In genomic region chr9:107750741-107751521, GRCh38 we compare ENCODE assay signal across 8 cellular contexts.
DNase-seq lines count a peak whose midpoint lies in the region; ATAC-seq and TF ChIP-seq lines count a peak whose summit lies in the region.

No MANE protein-coding gene starts in this region.

- H3K4me3 Mint-ChIP-seq in T-helper 17 cell: no peak overlapping the region

- TF ChIP-seq CTCF in GM12865 (IDR thresholded peaks at IDR 0.05; ENCODE audit: insufficient read depth, low read depth, low read length, missing control alignments): no peak
- no peak for TF ChIP-seq CTCF in fibroblast of the aortic adventitia (IDR thresholded peaks at IDR 0.05; ENCODE audit: insufficient read depth, low read length)

- H3K27me3 Mint-ChIP-seq in T-helper 17 cell: no peaks in the 10 kb centered on the region

- no peaks in the 10 kb centered on the region for H3K36me3 Mint-ChIP-seq in T-helper 17 cell (ENCODE audit: low read depth)

- no peak for ATAC-seq in T-helper 17 cell

- H3K4me3 ChIP-seq in GM12865 (ENCODE audit: low read depth, low read length) (no peak overlapping the region), fibroblast of the aortic adventitia (ENCODE audit: low read depth, low read length) (no peak overlapping the region)

- intact Hi-C loops in posterior cingulate gyrus (cut with DNase I): loop anchor here (2.0 to 10.0 kb wide), 2 partner anchors 114 to 684 kb away; no protein-coding TSS in a partner anchor

- H3K4me1 Mint-ChIP-seq in T-helper 17 cell: no peaks in the 10 kb centered on the region

- H3K27ac Mint-ChIP-seq in T-helper 17 cell: no peak overlapping the region

- DNase-seq in GM12865 (ENCODE audit: low read depth) (peak; percentile 63), RPMI8226 (peak; percentile 21), fibroblast of the aortic adventitia (ENCODE audit: low read depth) (peak; percentile 100), posterior cingulate gyrus (peak; percentile 63 to 93 (median 74)), DMS79 treated with DMSO at 0.1 percent for 48 hours (lab: John Stamatoyannopoulos, UW) (no peak), HUDEP-2 (lab: John Stamatoyannopoulos, UW; ENCODE audit: unreplicated experiment in 76 of 76) (no peak), T-helper 17 cell (no peak)
- DNase-seq in activated CD8-positive, alpha-beta memory T cell treated with anti-CD3 and anti-CD28 coated beads, Interleukin-2, amount 50 U/mL, for 48 hours: no peak

- no peaks in the 10 kb centered on the region for H3K9me3 ChIP-seq in T-helper 17 cell (ENCODE audit: control insufficient read depth, low read length, poor library complexity, severe bottlenecking)

Comparison
In these comparisons a context has a peak if more than half of its experiments do, and no peak if none do; other contexts are left out.
1. DNase-seq: peak in GM12865 (single experiment), RPMI8226 (single experiment), fibroblast of the aortic adventitia (single experiment) and posterior cingulate gyrus (10 of 10); none in DMS79 treated with DMSO at 0.1 percent for 48 hours (single experiment), activated CD8-positive, alpha-beta memory T cell treated with anti-CD3 and anti-CD28 coated beads, Interleukin-2, amount 50 U/mL, for 48 hours (single experiment), HUDEP-2 (0 of 76) and T-helper 17 cell (0 of 3).